ENCODE assay signal across 2 cellular contexts in genomic region chrX:153878285-153878779, GRCh38.
TF ChIP-seq lines count a peak whose summit lies in the region.

No MANE protein-coding gene starts in this region.

TF ChIP-seq in SK-N-SH, 30 proteins besides CTCF, POLR2A, EP300 and RAD21 (continued from another document):
- TF ChIP-seq TAF1 (IDR thresholded peaks at IDR 0.05; ENCODE audit: borderline replicate concordance, low read depth, low read length) (no peak), ZBTB33 (IDR thresholded peaks at IDR 0.05; ENCODE audit: borderline replicate concordance, low read depth) (no peak), FOXM1 (IDR thresholded peaks at IDR 0.05; ENCODE audit: low read depth) (no peak), NFIC (IDR thresholded peaks at IDR 0.05; ENCODE audit: borderline replicate concordance) (no peak), USF1 (IDR thresholded peaks at IDR 0.05; ENCODE audit: borderline replicate concordance, low read depth) (no peak)
TF ChIP-seq in SK-N-SH: peak in this region for 0.

TF ChIP-seq in SK-N-SH treated with all-trans-retinoic acid at 6 μM for 48 hours, 23 proteins besides CTCF, POLR2A, EP300 and RAD21 (continued from another document):
- TF ChIP-seq TSHZ2 (CRISPR knock-in tag; IDR thresholded peaks at IDR 0.05) (no peak), OSR1 (CRISPR knock-in tag; IDR thresholded peaks at IDR 0.05) (no peak), ZNF70 (CRISPR knock-in tag; IDR thresholded peaks at IDR 0.05) (no peak), PATZ1 (CRISPR knock-in tag; IDR thresholded peaks at IDR 0.05; ENCODE audit: borderline replicate concordance) (no peak), POU6F1 (CRISPR knock-in tag; IDR thresholded peaks at IDR 0.05; ENCODE audit: borderline replicate concordance, low read depth) (no peak), GLIS3 (CRISPR knock-in tag; IDR thresholded peaks at IDR 0.05) (no peak), CSDC2 (CRISPR knock-in tag; IDR thresholded peaks at IDR 0.05) (no peak), TCF4 (CRISPR knock-in tag; IDR thresholded peaks at IDR 0.05; ENCODE audit: borderline replicate concordance) (no peak), ZNF8 (CRISPR knock-in tag; IDR thresholded peaks at IDR 0.05) (no peak), ZNF565 (CRISPR knock-in tag; conservative IDR thresholded peaks at IDR 0.05; ENCODE audit: low read depth) (no peak), ZC3H10 (CRISPR knock-in tag; IDR thresholded peaks at IDR 0.05) (no peak), ISL1 (CRISPR knock-in tag; IDR thresholded peaks at IDR 0.05) (no peak)
